In genomic region chr1:228837817-228838716, GRCh38 we compare ENCODE assay signal across 8 cellular contexts.
DNase-seq lines count a peak whose midpoint lies in the region; ATAC-seq and TF ChIP-seq lines count a peak whose summit lies in the region.

No MANE protein-coding gene starts in this region.

- no peak overlapping the region for H2AFZ ChIP-seq in SK-N-SH (ENCODE audit: low read depth)
- peak overlapping the region; percentile 20 for H2AFZ ChIP-seq in smooth muscle cell (ENCODE audit: low read depth)

- ATAC-seq in HG02623 (IDR thresholded peaks at IDR 0.05; ENCODE audit: unreplicated experiment) (peak; percentile 41), HG03139 (IDR thresholded peaks at IDR 0.05; ENCODE audit: unreplicated experiment) (no peak)

- no peak for TF ChIP-seq CTCF in C4-2B (conservative IDR thresholded peaks at IDR 0.05)
- no peak for TF ChIP-seq CTCF in SK-N-SH (IDR thresholded peaks at IDR 0.05)
- TF ChIP-seq CTCF in glutamatergic neuron (IDR thresholded peaks at IDR 0.05; ENCODE audit: partially characterized antibody, unreplicated experiment), result no peak
- no peak for TF ChIP-seq CTCF in smooth muscle cell (IDR thresholded peaks at IDR 0.05; ENCODE audit: borderline replicate concordance, insufficient read depth, poor library complexity, severe bottlenecking)
- no peak for TF ChIP-seq CTCF in GM10266 (IDR thresholded peaks at IDR 0.05; ENCODE audit: control insufficient read depth, insufficient read depth, low read depth, missing control alignments)

- peak overlapping the region; percentile 55 for H3K27ac ChIP-seq in C4-2B
- no peak overlapping the region for H3K27ac ChIP-seq in SK-N-SH (ENCODE audit: low read depth in 2 of 2, low read length in 1 of 2)
- peak overlapping the region; percentile 82 for H3K27ac ChIP-seq in smooth muscle cell (ENCODE audit: low read depth)

- H3K36me3 ChIP-seq in SK-N-SH (replicated peaks in 1 of 2; ENCODE audit: control insufficient read depth in 1 of 2, insufficient read depth in 2 of 2, low read length in 1 of 2) (no peaks in the 10 kb centered on the region), smooth muscle cell (ENCODE audit: low read depth) (no peaks in the 10 kb centered on the region)

- H3K27me3 ChIP-seq in SK-N-SH (ENCODE audit: insufficient read depth) (no peaks in the 10 kb centered on the region; the same call in 1 of the 2 replicates), smooth muscle cell (ENCODE audit: low read depth) (no peaks in the 10 kb centered on the region)

- TF ChIP-seq EP300 in SK-N-SH (IDR thresholded peaks at IDR 0.05; ENCODE audit: borderline replicate concordance in 1 of 2, low read depth in 1 of 2, low read length in 1 of 2), result no peak

- H3K79me2 ChIP-seq in SK-N-SH (ENCODE audit: insufficient read depth) (no peaks in the 10 kb centered on the region), smooth muscle cell (ENCODE audit: low read depth) (no peaks in the 10 kb centered on the region)

- peaks cover 4% of the 10 kb centered on the region for H3K9me3 Mint-ChIP-seq in glutamatergic neuron (ENCODE audit: unreplicated experiment)

- no peak overlapping the region for H3K4me2 ChIP-seq in SK-N-SH
- H3K4me2 ChIP-seq in smooth muscle cell, result peak overlapping the region; percentile 4

- H4K20me1 ChIP-seq in SK-N-SH (ENCODE audit: insufficient read depth) (no peaks in the 10 kb centered on the region), smooth muscle cell (ENCODE audit: low read depth) (no peaks in the 10 kb centered on the region)

- peaks cover 3% of the 10 kb centered on the region for H3K27me3 Mint-ChIP-seq in glutamatergic neuron (ENCODE audit: unreplicated experiment)

- peaks cover 11% of the 10 kb centered on the region for H3K4me1 Mint-ChIP-seq in glutamatergic neuron (ENCODE audit: low read depth, unreplicated experiment)

- H3K36me3 Mint-ChIP-seq in glutamatergic neuron (ENCODE audit: unreplicated experiment), result peaks cover 5% of the 10 kb centered on the region

- CTCF ChIA-PET in SK-N-SH (lab: Yijun Ruan, JAX), result interaction anchor here (1.0 kb wide), 1 partner anchor 15 kb away, joined by 3 read pairs; no protein-coding TSS in a partner anchor

- H3K9me2 ChIP-seq in SK-N-SH, result no peaks in the 10 kb centered on the region

- POLR2A ChIA-PET in SK-N-SH (lab: Yijun Ruan, JAX), result interaction anchor here (0.6 to 0.9 kb wide), 2 partner anchors 103 to 379 kb away, joined by 3 to 4 read pairs; partner anchors contain the start of gene RHOU

- H3K27ac Mint-ChIP-seq in glutamatergic neuron (ENCODE audit: unreplicated experiment), result peak overlapping the region; percentile 50

- H3K9ac ChIP-seq in SK-N-SH, result no peak overlapping the region
- H3K9ac ChIP-seq in smooth muscle cell (ENCODE audit: low read depth), result peak overlapping the region; percentile 55

- H3F3A ChIP-seq in SK-N-SH (replicated peaks; ENCODE audit: insufficient read depth), result peaks cover 2% of the 10 kb centered on the region
- no peaks in the 10 kb centered on the region for H3F3A ChIP-seq in smooth muscle cell (ENCODE audit: low read depth)

- 53% methylated on average over 7 of the region's 11 CpGs for WGBS in SK-N-SH (ENCODE audit: low lambda C conversion rate)
- 47% methylated on average over 11 of the region's 11 CpGs for WGBS in smooth muscle cell (ENCODE audit: low lambda C conversion rate)

- H3K9me3 ChIP-seq in SK-N-SH (no peaks in the 10 kb centered on the region), smooth muscle cell (replicated peaks; ENCODE audit: low read depth) (no peaks in the 10 kb centered on the region)

- H3K4me1 ChIP-seq in SK-N-SH (ENCODE audit: control insufficient read depth in 1 of 2, insufficient read depth in 2 of 2, low read depth in 1 of 2, low read length in 1 of 2), result peaks cover 0 to 19% of the 10 kb centered on the region in 2 experiments; a peak in 2 of 4 replicates
- peaks cover 10% of the 10 kb centered on the region for H3K4me1 ChIP-seq in smooth muscle cell (ENCODE audit: low read depth)

- no peak overlapping the region for H3K4me3 Mint-ChIP-seq in glutamatergic neuron (ENCODE audit: unreplicated experiment)

- TF ChIP-seq RAD21 in SK-N-SH (IDR thresholded peaks at IDR 0.05; ENCODE audit: low read length), result no peak

- H3K4me3 ChIP-seq in SK-N-SH (ENCODE audit: low read depth in 2 of 2, low read length in 1 of 2) (no peak overlapping the region), smooth muscle cell (no peak overlapping the region)

- no peak for DNase-seq in SK-N-SH
- DNase-seq in glutamatergic neuron, result no peak
- DNase-seq in smooth muscle cell (lab: John Stamatoyannopoulos, UW; ENCODE audit: unreplicated experiment), result no peak
- no peak for DNase-seq in GM10266 (ENCODE audit: extremely low spot score)
- DNase-seq in NCI-H128 (lab: John Stamatoyannopoulos, UW; ENCODE audit: unreplicated experiment), result no peak

TF ChIP-seq in SK-N-SH, 30 proteins besides CTCF, POLR2A, EP300 and RAD21:
- TF ChIP-seq MAX (IDR thresholded peaks at IDR 0.05; ENCODE audit: low read depth) (no peak), TEAD4 (IDR thresholded peaks at IDR 0.05; ENCODE audit: borderline replicate concordance, insufficient read depth) (no peak), FOXM1 (IDR thresholded peaks at IDR 0.05; ENCODE audit: low read depth) (no peak), JUND (IDR thresholded peaks at IDR 0.05) (peak; percentile 63; the same call in 1 of the 2 replicates), GABPA (IDR thresholded peaks at IDR 0.05; ENCODE audit: low read depth) (no peak), MEF2A (IDR thresholded peaks at IDR 0.05; ENCODE audit: borderline replicate concordance, low read depth) (no peak), FOSL2 (IDR thresholded peaks at IDR 0.05; ENCODE audit: borderline replicate concordance, low read depth) (peak; percentile 73), YY1 (IDR thresholded peaks at IDR 0.05; ENCODE audit: low read depth) (no peak), CHD2 (IDR thresholded peaks at IDR 0.05; ENCODE audit: low read length, partially characterized antibody) (no peak), RXRA (IDR thresholded peaks at IDR 0.05; ENCODE audit: borderline replicate concordance, low read depth) (peak; percentile 38; the same call in 1 of the 2 replicates), USF2 (IDR thresholded peaks at IDR 0.05; ENCODE audit: borderline replicate concordance, low read depth, low read length) (no peak), IRF3 (IDR thresholded peaks at IDR 0.05; ENCODE audit: low read depth, low read length) (no peak), FOXJ3 (CRISPR knock-in tag; IDR thresholded peaks at IDR 0.05) (no peak), TCF12 (IDR thresholded peaks at IDR 0.05) (peak; percentile 41; the same call in 1 of the 2 replicates), SIN3A (IDR thresholded peaks at IDR 0.05; ENCODE audit: borderline replicate concordance, low read depth, low read length) (no peak), NFIC (IDR thresholded peaks at IDR 0.05; ENCODE audit: borderline replicate concordance) (peak; percentile 61), RFX5 (IDR thresholded peaks at IDR 0.05; ENCODE audit: low read length) (no peak), ZBTB33 (IDR thresholded peaks at IDR 0.05; ENCODE audit: borderline replicate concordance, low read depth) (no peak), EZH2phosphoT487 (IDR thresholded peaks at IDR 0.05; ENCODE audit: borderline replicate concordance, low read depth) (no peak)

Comparison
In these comparisons a context has a peak if more than half of its experiments do, and no peak if none do; other contexts are left out.
1. H3K27ac ChIP-seq: peak in C4-2B (single experiment) and smooth muscle cell (single experiment); none in SK-N-SH (0 of 2).